In the genomic region with DNA sequence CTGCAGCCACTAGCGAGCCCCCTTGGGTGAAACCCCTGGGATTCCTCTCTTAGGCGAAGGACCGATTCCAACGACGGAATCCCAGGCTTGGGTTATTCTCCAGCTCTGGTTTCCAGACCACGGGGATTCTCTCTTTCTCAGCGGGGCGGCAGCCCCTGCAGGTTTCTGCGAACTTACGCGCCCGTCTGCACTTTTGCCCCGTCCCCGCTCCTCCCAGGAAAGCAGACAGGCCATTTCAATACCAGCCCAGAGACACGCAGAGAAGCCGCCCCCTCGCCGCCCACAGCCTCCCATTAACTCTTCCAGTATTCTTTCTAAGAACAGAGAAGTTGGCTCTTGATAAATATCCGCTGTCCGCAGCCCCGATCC, we compare ENCODE assay signal across 10 cellular contexts. TPM values are rescaled to one million over a fixed set of nuclear protein-coding genes. Genes with fewer than 3 reads are reported as not detected.
A peak's percentile ranks its signal among the peaks of the same experiment; 100 is the strongest.
DNase-seq lines count a peak whose midpoint lies in the region; ATAC-seq and TF ChIP-seq lines count a peak whose summit lies in the region.
"Had no signal": no experiment of that assay in that cellular context is flagged by ENCODE, and none has a peak within 500 bp of the region (broad histone marks: within the 10 kb centered on the region; RNA-seq: fewer than 3 reads in every experiment).

No MANE protein-coding gene starts in this region.

- H3K27me3 ChIP-seq in left ventricle myocardium inferior (ENCODE audit: low read depth) = peaks cover 92% of the 10 kb centered on the region
- H3K27me3 ChIP-seq in iPS-15b (ENCODE audit: control insufficient read depth, insufficient read depth, low read length) = peaks cover 86% of the 10 kb centered on the region

- intact Hi-C loops in left ventricle myocardium inferior (cut with micrococcal nuclease) = no loop called here
- intact Hi-C loops in Right ventricle myocardium superior (cut with DNase I) = no loop called here

- no peak overlapping the region for H3K27ac Mint-ChIP-seq in T-helper 17 cell
- no peak overlapping the region for H3K27ac Mint-ChIP-seq in type B pancreatic cell

- no peak overlapping the region for H3K9ac ChIP-seq in iPS-15b (ENCODE audit: low read depth, low read length)

- DNase-seq in left ventricle myocardium inferior = no peak
- no peak for DNase-seq in Right ventricle myocardium superior
- no peak for DNase-seq in T-helper 17 cell
- DNase-seq in type B pancreatic cell (ENCODE audit: extremely low spot score, unreplicated experiment) = no peak
- DNase-seq in MV-4-11 (lab: John Stamatoyannopoulos, UW) = no peak
- no peak for DNase-seq in GM19238 (ENCODE audit: insufficient read length, low spot score)
- DNase-seq: COR-L47, esophagus squamous epithelium had no signal

- H3K4me3 ChIP-seq in left ventricle myocardium inferior (peak overlapping the region; percentile 48), iPS-15b (ENCODE audit: low read depth, low read length) (peak overlapping the region; percentile 53)

- H3K4me1 Mint-ChIP-seq in T-helper 17 cell (peaks cover 3% of the 10 kb centered on the region), type B pancreatic cell (ENCODE audit: unreplicated experiment) (peaks cover 7% of the 10 kb centered on the region)

- no peaks in the 10 kb centered on the region for H3K9me3 Mint-ChIP-seq in type B pancreatic cell

- no peaks in the 10 kb centered on the region for H3K36me3 Mint-ChIP-seq in T-helper 17 cell (ENCODE audit: low read depth)
- no peaks in the 10 kb centered on the region for H3K36me3 Mint-ChIP-seq in type B pancreatic cell

- H3K4me1 ChIP-seq in left ventricle myocardium inferior (peaks cover 21% of the 10 kb centered on the region), iPS-15b (ENCODE audit: control insufficient read depth, insufficient read depth, low read length) (no peaks in the 10 kb centered on the region)

- H3K36me3 ChIP-seq in left ventricle myocardium inferior (no peaks in the 10 kb centered on the region), iPS-15b (ENCODE audit: control insufficient read depth, insufficient read depth, low read length) (no peaks in the 10 kb centered on the region)
- H3K36me3 ChIP-seq: esophagus squamous epithelium had no signal

- no peak for TF ChIP-seq CTCF in left ventricle myocardium inferior (IDR thresholded peaks at IDR 0.05; ENCODE audit: borderline replicate concordance)
- TF ChIP-seq CTCF in type B pancreatic cell (conservative IDR thresholded peaks at IDR 0.05) = no peak

- no peak for ATAC-seq in Right ventricle myocardium superior (ENCODE audit: poor library complexity)
- no peak for ATAC-seq in T-helper 17 cell
- ATAC-seq in HG03432 (IDR thresholded peaks at IDR 0.05; ENCODE audit: unreplicated experiment) = no peak

- no peak overlapping the region for H3K27ac ChIP-seq in left ventricle myocardium inferior (replicated peaks)
- H3K27ac ChIP-seq: esophagus squamous epithelium had no signal

- H3K9me3 ChIP-seq in left ventricle myocardium inferior (replicated peaks) (no peaks in the 10 kb centered on the region), T-helper 17 cell (ENCODE audit: control insufficient read depth, low read length, poor library complexity, severe bottlenecking) (no peaks in the 10 kb centered on the region), iPS-15b (ENCODE audit: control insufficient read depth, insufficient read depth, low read length) (no peaks in the 10 kb centered on the region)
- H3K9me3 ChIP-seq: esophagus squamous epithelium had no signal

- H3K27me3 Mint-ChIP-seq in T-helper 17 cell (peaks cover 29% of the 10 kb centered on the region), type B pancreatic cell (peaks cover 89% of the 10 kb centered on the region)

- H3K4me3 Mint-ChIP-seq in T-helper 17 cell (peak overlapping the region; percentile 65), type B pancreatic cell (peak overlapping the region; percentile 92)

RNA-seq across cellular contexts. Expression of a gene that starts 1.2 kb away (rescaled TPM):
- total RNA-seq in left ventricle myocardium inferior (not detected), Right ventricle myocardium superior (not detected), T-helper 17 cell (not detected), type B pancreatic cell (ENCODE audit: low replicate concordance) (4.7 and 6.2 TPM in 2 replicates)
- total RNA-seq: esophagus squamous epithelium had no signal
